8 cellular contexts compared by ENCODE assay signal in genomic region chr19:45641274-45642105, GRCh38. TPM values are rescaled to one million over a fixed set of nuclear protein-coding genes. Genes with fewer than 3 reads are reported as not detected.
DNase-seq lines count a peak whose midpoint lies in the region; ATAC-seq and TF ChIP-seq lines count a peak whose summit lies in the region.

No MANE protein-coding gene starts in this region.

- H3K27me3 ChIP-seq in left ventricle myocardium inferior (ENCODE audit: low read depth), result peaks cover 2% of the 10 kb centered on the region

- H3K27me3 Mint-ChIP-seq in activated naive CD8-positive, alpha-beta T cell treated with anti-CD3 and anti-CD28 coated beads for 36 hours, result peaks cover 13% of the 10 kb centered on the region

- H3K4me3 Mint-ChIP-seq in activated naive CD8-positive, alpha-beta T cell treated with anti-CD3 and anti-CD28 coated beads for 36 hours, result peak overlapping the region; percentile 91

- peak overlapping the region; percentile 98 for H3K27ac Mint-ChIP-seq in activated naive CD8-positive, alpha-beta T cell treated with anti-CD3 and anti-CD28 coated beads for 36 hours

- peak overlapping the region; percentile 91 for H3K27ac ChIP-seq in left ventricle myocardium inferior (replicated peaks)

- peaks cover 24% of the 10 kb centered on the region for H3K36me3 Mint-ChIP-seq in activated naive CD8-positive, alpha-beta T cell treated with anti-CD3 and anti-CD28 coated beads for 36 hours

- intact Hi-C loops in left ventricle myocardium inferior (cut with micrococcal nuclease), result loop anchor here (10.0 kb wide), 1 partner anchor 117 kb away; no protein-coding TSS in a partner anchor

- H3K9me3 ChIP-seq in left ventricle myocardium inferior (replicated peaks), result no peaks in the 10 kb centered on the region

- ATAC-seq in GM21786 (IDR thresholded peaks at IDR 0.05; ENCODE audit: unreplicated experiment), result peak; percentile 35

- peaks cover 38% of the 10 kb centered on the region for H3K4me1 Mint-ChIP-seq in activated naive CD8-positive, alpha-beta T cell treated with anti-CD3 and anti-CD28 coated beads for 36 hours

- H3K9me3 Mint-ChIP-seq in activated naive CD8-positive, alpha-beta T cell treated with anti-CD3 and anti-CD28 coated beads for 36 hours, result peaks cover 5% of the 10 kb centered on the region

- H3K4me1 ChIP-seq in left ventricle myocardium inferior, result peaks cover 76% of the 10 kb centered on the region

- no peak for TF ChIP-seq CTCF in left ventricle myocardium inferior (IDR thresholded peaks at IDR 0.05; ENCODE audit: borderline replicate concordance)
- TF ChIP-seq CTCF in retinal pigment epithelial cell (conservative IDR thresholded peaks at IDR 0.05; ENCODE audit: low read depth, low read length), result no peak

- DNase-seq in DMS79 treated with DMSO at 0.1 percent for 48 hours (lab: John Stamatoyannopoulos, UW) (peak; percentile 76), M059J (ENCODE audit: low read depth) (peak; percentile 61), SKM-1 treated with dmso at 0.1 percent for 144 hours (lab: John Stamatoyannopoulos, UW; ENCODE audit: unreplicated experiment) (peak; percentile 81), left ventricle myocardium inferior (peak; percentile 74), retinal pigment epithelial cell (ENCODE audit: low read depth) (no peak), SK-N-DZ (ENCODE audit: low spot score) (no peak)
- DNase-seq in activated naive CD8-positive, alpha-beta T cell treated with anti-CD3 and anti-CD28 coated beads for 36 hours, result peak; percentile 89

- no peaks in the 10 kb centered on the region for H3K36me3 ChIP-seq in left ventricle myocardium inferior

- peak overlapping the region; percentile 67 for H3K4me3 ChIP-seq in left ventricle myocardium inferior
- peak overlapping the region; percentile 35 for H3K4me3 ChIP-seq in retinal pigment epithelial cell (ENCODE audit: low read length)

RNA-seq across cellular contexts. Expression of gene EML2, which starts 2.3 kb away (rescaled TPM):
- total RNA-seq in M059J (2014; rRNA removed; shearing (Covaris generic)), result 8.9 and 12.7 TPM in 2 replicates
- 10 to 100 TPM; 94.4 to 98.8 TPM for total RNA-seq in activated naive CD8-positive, alpha-beta T cell treated with anti-CD3 and anti-CD28 coated beads for 36 hours
- total RNA-seq in left ventricle myocardium inferior, result 48.4 TPM
- 13.8 and 15.8 TPM in 2 replicates for polyA plus RNA-seq in SK-N-DZ (2014; cell fraction: cytosol; rRNA removed)
- 74.0 and 82.6 TPM in 2 replicates for polyA plus RNA-seq in SK-N-DZ (2014; cell fraction: nucleus; rRNA removed)

RNA-seq across cellular contexts. Expression of gene GIPR, which starts 26.5 kb away (rescaled TPM):
- total RNA-seq in M059J (2014; rRNA removed; shearing (Covaris generic)), result 0.02 and 0.32 TPM in 2 replicates
- 1 to 10 TPM; 1.4 to 1.7 TPM for total RNA-seq in activated naive CD8-positive, alpha-beta T cell treated with anti-CD3 and anti-CD28 coated beads for 36 hours
- 4.7 TPM for total RNA-seq in left ventricle myocardium inferior
- polyA plus RNA-seq in SK-N-DZ (2014; cell fraction: cytosol; rRNA removed), result 0.53 and 2.0 TPM in 2 replicates
- polyA plus RNA-seq in SK-N-DZ (2014; cell fraction: nucleus; rRNA removed), result 4.6 and 14.6 TPM in 2 replicates

RNA-seq across cellular contexts. Expression of gene GPR4, which starts 39.5 kb away (rescaled TPM):
- 0.02 TPM in 1 of 2 replicates, not detected in the other for total RNA-seq in M059J (2014; rRNA removed; shearing (Covaris generic))
- not detected for total RNA-seq in activated naive CD8-positive, alpha-beta T cell treated with anti-CD3 and anti-CD28 coated beads for 36 hours
- total RNA-seq in left ventricle myocardium inferior, result 5.1 TPM
- polyA plus RNA-seq in SK-N-DZ (2014; cell fraction: cytosol; rRNA removed), result 1.3 and 1.7 TPM in 2 replicates
- polyA plus RNA-seq in SK-N-DZ (2014; cell fraction: nucleus; rRNA removed), result 0.62 and 1.2 TPM in 2 replicates

RNA-seq across cellular contexts. Expression of gene SNRPD2, which starts 50.3 kb away (rescaled TPM):
- 294 and 342 TPM in 2 replicates for total RNA-seq in M059J (2014; rRNA removed; shearing (Covaris generic))
- total RNA-seq in activated naive CD8-positive, alpha-beta T cell treated with anti-CD3 and anti-CD28 coated beads for 36 hours, result 100 to 1,000 TPM; 818 to 852 TPM
- 249 TPM for total RNA-seq in left ventricle myocardium inferior
- 612 and 851 TPM in 2 replicates for polyA plus RNA-seq in SK-N-DZ (2014; cell fraction: cytosol; rRNA removed)
- 422 and 469 TPM in 2 replicates for polyA plus RNA-seq in SK-N-DZ (2014; cell fraction: nucleus; rRNA removed)

RNA-seq across cellular contexts. Expression of gene QPCTL, which starts 51.0 kb away (rescaled TPM):
- 12.8 and 25.3 TPM in 2 replicates for total RNA-seq in M059J (2014; rRNA removed; shearing (Covaris generic))
- total RNA-seq in activated naive CD8-positive, alpha-beta T cell treated with anti-CD3 and anti-CD28 coated beads for 36 hours, result 10 to 100 TPM; 16.4 to 16.7 TPM
- total RNA-seq in left ventricle myocardium inferior, result 2.2 TPM
- polyA plus RNA-seq in SK-N-DZ (2014; cell fraction: cytosol; rRNA removed), result 13.2 and 17.4 TPM in 2 replicates
- 25.7 and 29.0 TPM in 2 replicates for polyA plus RNA-seq in SK-N-DZ (2014; cell fraction: nucleus; rRNA removed)

Comparison
In these comparisons a context has a peak if more than half of its experiments do, and no peak if none do; other contexts are left out.
1. DNase-seq: peak in DMS79 treated with DMSO at 0.1 percent for 48 hours (single experiment), M059J (single experiment), SKM-1 treated with dmso at 0.1 percent for 144 hours (single experiment), activated naive CD8-positive, alpha-beta T cell treated with anti-CD3 and anti-CD28 coated beads for 36 hours (single experiment) and left ventricle myocardium inferior (single experiment); none in retinal pigment epithelial cell (single experiment) and SK-N-DZ (single experiment).